Comparison of ENCODE assay signal across 24 cellular contexts in genomic region chr17:39761861-39762496, GRCh38. TPM values are rescaled to one million over a fixed set of nuclear protein-coding genes. Genes with fewer than 3 reads are reported as not detected.
A peak's percentile ranks its signal among the peaks of the same experiment; 100 is the strongest.
DNase-seq lines count a peak whose midpoint lies in the region; ATAC-seq lines count a peak whose summit lies in the region.
"Had no signal": no experiment of that assay in that cellular context is flagged by ENCODE, and none has a peak within 500 bp of the region (broad histone marks: within the 10 kb centered on the region; RNA-seq: fewer than 3 reads in every experiment).

No MANE protein-coding gene starts in this region.

- H3K9me2 ChIP-seq in Karpas-422 (replicated peaks; ENCODE audit: insufficient read depth, low read length): no peaks in the 10 kb centered on the region

- H3K4me1 ChIP-seq in Karpas-422 (ENCODE audit: low read length): peaks cover 73% of the 10 kb centered on the region
- H3K4me1 ChIP-seq: A549, gastrocnemius medialis, testis had no signal

- peak overlapping the region; percentile 20 for H3K4me3 Mint-ChIP-seq in activated T-cell treated with anti-CD3 and anti-CD28 coated beads, Interleukin-2, amount 50 U/mL, for 24 hours
- H3K4me3 Mint-ChIP-seq in central memory CD8-positive, alpha-beta T cell: peak overlapping the region; percentile 4
- H3K4me3 Mint-ChIP-seq in stimulated activated effector memory CD8-positive, alpha-beta T cell treated with anti-CD3 and anti-CD28 coated beads, Interleukin-12 subunit alpha, Interleukin-12 subunit beta, amount 100 ng/mL, for 72 hours: peak overlapping the region; percentile 8
- H3K4me3 Mint-ChIP-seq: activated CD4-positive, alpha-beta T cell treated with anti-CD3 and anti-CD28 coated beads, Interleukin-2, amount 10 ng/mL, durations not matched to agents 24 days and 14 days; activated T-cell treated with anti-CD3 and anti-CD28 coated beads, Interleukin-2, amount 50 U/mL, for 4 hours; nephron progenitor cell had no signal

- no peak overlapping the region for H3K9ac ChIP-seq in Karpas-422 (ENCODE audit: low read length)

- no peak for ATAC-seq in central memory CD8-positive, alpha-beta T cell (replicated peaks; ENCODE audit: extremely low read depth, poor library complexity, severe bottlenecking)
- peak; percentile 42 for ATAC-seq in stimulated activated effector memory CD8-positive, alpha-beta T cell treated with anti-CD3 and anti-CD28 coated beads, Interleukin-12 subunit alpha, Interleukin-12 subunit beta, amount 100 ng/mL, for 72 hours
- no peak for ATAC-seq in HG02938 (IDR thresholded peaks at IDR 0.05; ENCODE audit: unreplicated experiment)
- ATAC-seq: A549, gastrocnemius medialis had no signal

- peaks cover 91% of the 10 kb centered on the region for H3K4me1 Mint-ChIP-seq in activated T-cell treated with anti-CD3 and anti-CD28 coated beads, Interleukin-2, amount 50 U/mL, for 24 hours (ENCODE audit: low read depth)
- H3K4me1 Mint-ChIP-seq in central memory CD8-positive, alpha-beta T cell: peaks cover 64% of the 10 kb centered on the region
- peaks cover 84% of the 10 kb centered on the region for H3K4me1 Mint-ChIP-seq in stimulated activated effector memory CD8-positive, alpha-beta T cell treated with anti-CD3 and anti-CD28 coated beads, Interleukin-12 subunit alpha, Interleukin-12 subunit beta, amount 100 ng/mL, for 72 hours

- no peaks in the 10 kb centered on the region for H4K20me1 ChIP-seq in Karpas-422 (ENCODE audit: insufficient read depth, low read depth, low read length)

- H3K4me3 ChIP-seq in Karpas-422 (ENCODE audit: low read length): no peak overlapping the region
- H3K4me3 ChIP-seq: A549, gastrocnemius medialis, skin epidermis, testis had no signal

- peaks cover 4% of the 10 kb centered on the region for H3K9me3 Mint-ChIP-seq in activated T-cell treated with anti-CD3 and anti-CD28 coated beads, Interleukin-2, amount 50 U/mL, for 24 hours
- H3K9me3 Mint-ChIP-seq in central memory CD8-positive, alpha-beta T cell: no peaks in the 10 kb centered on the region
- no peaks in the 10 kb centered on the region for H3K9me3 Mint-ChIP-seq in stimulated activated effector memory CD8-positive, alpha-beta T cell treated with anti-CD3 and anti-CD28 coated beads, Interleukin-12 subunit alpha, Interleukin-12 subunit beta, amount 100 ng/mL, for 72 hours
- H3K9me3 Mint-ChIP-seq: activated T-cell treated with anti-CD3 and anti-CD28 coated beads, Interleukin-2, amount 50 U/mL, for 4 hours; nephron progenitor cell had no signal

- H3K79me2 ChIP-seq in Karpas-422 (ENCODE audit: low read length): peaks cover 26% of the 10 kb centered on the region

- H3K27me3 ChIP-seq in Karpas-422 (ENCODE audit: low read length): no peaks in the 10 kb centered on the region
- H3K27me3 ChIP-seq: testis had no signal

- H3K36me3 ChIP-seq in Karpas-422 (ENCODE audit: insufficient read depth, low read length): peaks cover 52% of the 10 kb centered on the region
- H3K36me3 ChIP-seq: gastrocnemius medialis had no signal

- H3K27ac Mint-ChIP-seq in activated T-cell treated with anti-CD3 and anti-CD28 coated beads, Interleukin-2, amount 50 U/mL, for 24 hours: peak overlapping the region; percentile 94
- no peak overlapping the region for H3K27ac Mint-ChIP-seq in central memory CD8-positive, alpha-beta T cell (ENCODE audit: low read depth)
- peak overlapping the region; percentile 84 for H3K27ac Mint-ChIP-seq in stimulated activated effector memory CD8-positive, alpha-beta T cell treated with anti-CD3 and anti-CD28 coated beads, Interleukin-12 subunit alpha, Interleukin-12 subunit beta, amount 100 ng/mL, for 72 hours
- H3K27ac Mint-ChIP-seq: activated CD4-positive, alpha-beta T cell treated with anti-CD3 and anti-CD28 coated beads, Interleukin-2, amount 10 ng/mL, durations not matched to agents 24 days and 14 days; nephron progenitor cell had no signal

- H3K9me3 ChIP-seq in Karpas-422 (ENCODE audit: low read length): no peaks in the 10 kb centered on the region
- H3K9me3 ChIP-seq: gastrocnemius medialis, testis had no signal

- DNase-seq in activated T-cell treated with anti-CD3 and anti-CD28 coated beads, Interleukin-2, amount 50 U/mL, for 24 hours: peak; percentile 39
- DNase-seq in activated T-cell treated with anti-CD3 and anti-CD28 coated beads for 4 hours (no peak), Karpas-422 (no peak), iPS-NIHi7 (ENCODE audit: extremely low spot score) (no peak), HUDEP-2 (lab: John Stamatoyannopoulos, UW; ENCODE audit: unreplicated experiment in 76 of 76) (no peak)
- no peak for DNase-seq in central memory CD8-positive, alpha-beta T cell (ENCODE audit: low spot score in 2 of 2)
- no peak for DNase-seq in stimulated activated effector memory CD8-positive, alpha-beta T cell treated with anti-CD3 and anti-CD28 coated beads, Interleukin-12 subunit alpha, Interleukin-12 subunit beta, amount 100 ng/mL, for 72 hours (ENCODE audit: low spot score in 2 of 2)
- DNase-seq: activated CD4-positive, alpha-beta T cell treated with anti-CD3 and anti-CD28 coated beads, Interleukin-2, amount 10 ng/mL, durations not matched to agents 24 days and 14 days; activated T-cell treated with anti-CD3 and anti-CD28 coated beads, Interleukin-2, amount 50 U/mL, for 4 hours; amygdala; caudate nucleus; gastrocnemius medialis; mesendoderm; NCI-H1930; nephron progenitor cell; NK-92 treated with Interleukin-12 subunit alpha and Interleukin-12 subunit beta, amount 100 ng/mL, for 24 hours; RPMI8226; stimulated activated CD4-positive, alpha-beta T cell treated with anti-CD3 and anti-CD28 coated beads, Interleukin-4, amount 100 ng/mL, for 1 hour; testis had no signal

- no peak overlapping the region for H3K4me2 ChIP-seq in Karpas-422 (ENCODE audit: low read depth, low read length, poor library complexity, severe bottlenecking)
- H3K4me2 ChIP-seq: A549 had no signal

- H3K27ac ChIP-seq in Karpas-422 (ENCODE audit: low read length): peak overlapping the region; percentile 79
- H3K27ac ChIP-seq: A549, C4-2B, gastrocnemius medialis, skin epidermis, testis had no signal

- no peak overlapping the region for H2AFZ ChIP-seq in Karpas-422 (ENCODE audit: low read length)

- no peaks in the 10 kb centered on the region for H3K27me3 Mint-ChIP-seq in activated T-cell treated with anti-CD3 and anti-CD28 coated beads, Interleukin-2, amount 50 U/mL, for 24 hours
- no peaks in the 10 kb centered on the region for H3K27me3 Mint-ChIP-seq in central memory CD8-positive, alpha-beta T cell
- H3K27me3 Mint-ChIP-seq: activated CD4-positive, alpha-beta T cell treated with anti-CD3 and anti-CD28 coated beads, Interleukin-2, amount 10 ng/mL, durations not matched to agents 24 days and 14 days had no signal

- H3K36me3 Mint-ChIP-seq in activated T-cell treated with anti-CD3 and anti-CD28 coated beads, Interleukin-2, amount 50 U/mL, for 24 hours (ENCODE audit: low read depth): peaks cover 81% of the 10 kb centered on the region
- H3K36me3 Mint-ChIP-seq in central memory CD8-positive, alpha-beta T cell (ENCODE audit: insufficient read depth): peaks cover 69% of the 10 kb centered on the region
- peaks cover 100% of the 10 kb centered on the region for H3K36me3 Mint-ChIP-seq in stimulated activated effector memory CD8-positive, alpha-beta T cell treated with anti-CD3 and anti-CD28 coated beads, Interleukin-12 subunit alpha, Interleukin-12 subunit beta, amount 100 ng/mL, for 72 hours

RNA-seq across cellular contexts. Expression of gene GRB7, which starts 24.2 kb away (rescaled TPM):
- total RNA-seq in Karpas-422 (2014; rRNA removed; shearing (Covaris generic); ENCODE audit: low replicate concordance): 0.18 and 1.5 TPM in 2 replicates
- total RNA-seq: pulmonary artery endothelial cell had no signal

RNA-seq across cellular contexts. Expression of gene MIEN1, which starts 31.6 kb away (rescaled TPM):
- total RNA-seq in Karpas-422 (2014; rRNA removed; shearing (Covaris generic); ENCODE audit: low replicate concordance): 77.8 and 78.6 TPM in 2 replicates
